5 cellular contexts compared by ENCODE assay signal in the genomic region with DNA sequence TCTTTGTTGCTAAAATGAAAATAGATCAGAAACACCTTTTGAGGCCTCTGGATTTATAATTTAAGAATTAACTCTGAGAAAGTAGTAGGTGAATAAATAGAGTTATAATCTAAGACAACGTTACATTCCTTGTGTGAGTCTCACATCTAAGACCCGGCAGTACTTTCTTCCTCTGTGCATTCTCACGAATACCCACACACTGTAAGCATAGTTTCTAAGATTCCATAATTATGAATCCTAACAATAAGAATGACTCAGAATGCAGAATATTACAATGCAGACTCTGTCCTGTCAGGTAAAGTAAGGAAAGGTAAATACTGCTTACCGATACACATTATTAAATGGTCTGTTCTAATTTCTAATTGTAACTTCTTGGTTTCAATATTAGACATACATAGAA.
"Had no signal": no experiment of that assay in that cellular context is flagged by ENCODE, and none has a peak within 500 bp of the region (broad histone marks: within the 10 kb centered on the region; RNA-seq: fewer than 3 reads in every experiment).

No MANE protein-coding gene starts in this region.

- ATAC-seq: HepG2, K562 had no signal

- H3K27ac ChIP-seq: HL-60 had no signal

- H3K4me3 ChIP-seq: K562 had no signal

- DNase-seq: IMR-90, KBM-7 had no signal
